ENCODE assay signal across 8 cellular contexts in the genomic region with DNA sequence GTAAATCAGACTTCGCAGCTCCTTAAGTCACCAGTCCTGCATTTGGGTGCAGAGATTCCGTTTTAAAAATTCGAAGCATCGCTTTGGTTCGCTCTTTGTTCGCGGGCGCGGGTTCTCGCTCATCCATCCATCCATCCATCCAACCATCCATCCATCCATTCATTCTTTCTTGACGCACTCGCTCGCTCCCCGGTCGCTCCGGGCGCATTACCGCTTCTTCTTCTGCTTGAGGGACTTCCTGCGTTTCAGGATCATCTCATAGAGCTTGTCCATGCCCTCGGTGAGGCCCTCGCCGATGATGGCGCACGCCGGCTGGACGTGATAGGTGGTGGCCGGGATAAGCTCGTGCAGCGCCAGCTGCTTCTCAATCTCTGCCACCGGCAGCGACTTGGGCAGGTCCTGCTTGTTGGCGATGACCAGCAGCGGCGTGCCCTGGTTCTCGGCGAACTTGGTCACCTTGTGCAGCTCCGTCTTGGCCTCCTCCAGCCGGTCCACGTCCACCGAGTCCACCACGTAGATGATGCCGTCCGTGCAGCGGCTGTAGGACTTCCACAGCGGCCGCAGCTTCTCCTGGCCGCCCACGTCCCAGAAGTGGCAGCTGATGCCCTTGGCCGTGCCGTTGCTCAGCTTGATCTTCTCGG. TPM values are rescaled to one million over a fixed set of nuclear protein-coding genes. Genes with fewer than 3 reads are reported as not detected.
DNase-seq lines count a peak whose midpoint lies in the region; ATAC-seq and TF ChIP-seq lines count a peak whose summit lies in the region.

No MANE protein-coding gene starts in this region.

- H3K9me3 ChIP-seq in Panc1 (ENCODE audit: control insufficient read depth, insufficient read depth, low read depth, low read length) (no peaks in the 10 kb centered on the region), right lobe of liver (no peaks in the 10 kb centered on the region), thoracic aorta (no peaks in the 10 kb centered on the region)

- CTCF ChIA-PET in Panc1 (lab: Charles Lee): interaction anchor here (0.5 to 1.3 kb wide), 2 partner anchors 56 to 621 kb away, joined by 3 to 5 read pairs; no protein-coding TSS in a partner anchor

- H2AFZ ChIP-seq in ACC112 (ENCODE audit: low read length, unreplicated experiment): peak overlapping the region; percentile 10

- H3K27me3 ChIP-seq in ACC112 (ENCODE audit: insufficient read depth, low read length): peaks cover 35% of the 10 kb centered on the region
- H3K27me3 ChIP-seq in Panc1 (ENCODE audit: control insufficient read depth, insufficient read depth, low read length): no peaks in the 10 kb centered on the region
- H3K27me3 ChIP-seq in right lobe of liver: no peaks in the 10 kb centered on the region
- no peaks in the 10 kb centered on the region for H3K27me3 ChIP-seq in thoracic aorta (replicated peaks; ENCODE audit: insufficient read depth)

- no peaks in the 10 kb centered on the region for H3K79me2 ChIP-seq in ACC112 (ENCODE audit: control insufficient read depth, insufficient read depth, low read length, unreplicated experiment)

- H3K4me1 ChIP-seq in ACC112 (ENCODE audit: control insufficient read depth, insufficient read depth, low read length, unreplicated experiment) (peaks cover 4% of the 10 kb centered on the region), Panc1 (ENCODE audit: control insufficient read depth, insufficient read depth, low read length) (peaks cover 38% of the 10 kb centered on the region), right lobe of liver (peaks cover 0 to 12% (median under 1%) of the 10 kb centered on the region in 4 donors), thoracic aorta (ENCODE audit: control insufficient read depth in 1 of 2, low read depth in 2 of 2) (peaks cover 0 to 16% of the 10 kb centered on the region in 2 donors)

- POLR2A ChIA-PET in Panc1 (lab: Charles Lee): interaction anchor here (0.6 kb wide), 2 partner anchors 361 to 1006 kb away, joined by 6 to 8 read pairs; no protein-coding TSS in a partner anchor

- peak overlapping the region; percentile 75 for H3K4me3 ChIP-seq in ACC112 (ENCODE audit: low read depth, low read length)
- H3K4me3 ChIP-seq in Panc1 (ENCODE audit: low read depth in 2 of 2, low read length in 2 of 2): peak overlapping the region; percentile 72 to 97
- peak overlapping the region; percentile 50 to 68 (median 58) for H3K4me3 ChIP-seq in right lobe of liver
- peak overlapping the region; percentile 70 for H3K4me3 ChIP-seq in thoracic aorta

- intact Hi-C loops in Panc1 (cut with micrococcal nuclease; ENCODE audit: unreplicated experiment): no loop called here
- intact Hi-C loops in right lobe of liver (cut with DNase I): no loop called here

- 13% methylated on average over 19 of the region's 51 CpGs for WGBS in right lobe of liver (ENCODE audit: insufficient coverage, low coverage, low lambda C conversion rate, missing lambda C conversion rate)

- in situ Hi-C loops in Panc1 (cut with HindIII; ENCODE audit: low pct_unique_long_range_greater_than_20kb, low sequenced_read_pairs): no loop called here

- BruUV-seq in Panc1 (replicated peaks; lab: Mats Ljungman, UMichigan): no TSS peak

- H3K36me3 ChIP-seq in ACC112 (ENCODE audit: insufficient read depth, low read length) (no peaks in the 10 kb centered on the region), Panc1 (ENCODE audit: control insufficient read depth, insufficient read depth, low read length) (peaks cover 7% of the 10 kb centered on the region), right lobe of liver (no peaks in the 10 kb centered on the region), thoracic aorta (no peaks in the 10 kb centered on the region)

- no peak for DNase-seq in Panc1 (ENCODE audit: low read depth, low spot score)
- DNase-seq in caudate nucleus (lab: John Stamatoyannopoulos, UW): peak in 3 of 61 donors; percentile 13 to 59 (median 19)
- DNase-seq in right lobe of liver: peak in 1 of 3 donors; percentile 38
- no peak for DNase-seq in thoracic aorta (ENCODE audit: low spot score)
- no peak for DNase-seq in HuH-7.5 (ENCODE audit: low spot score)

- ATAC-seq in Panc1 (peak; percentile 2), right lobe of liver (peak in 2 of 4 donors; percentile 1 to 2), thoracic aorta (ENCODE audit: insufficient number of reproducible peaks, low FRiP score, low read depth) (no peak), GM21423 (IDR thresholded peaks at IDR 0.05; ENCODE audit: unreplicated experiment) (no peak)

- peak; percentile 5 for TF ChIP-seq POLR2A in GM19099 (IDR thresholded peaks at IDR 0.05; ENCODE audit: extremely low read depth, insufficient read length, low read depth)
- no peak for TF ChIP-seq POLR2A in right lobe of liver (IDR thresholded peaks at IDR 0.05)

- TF ChIP-seq CTCF in Panc1 (IDR thresholded peaks at IDR 0.05): no peak
- no peak for TF ChIP-seq CTCF in right lobe of liver (IDR thresholded peaks at IDR 0.05)
- TF ChIP-seq CTCF in thoracic aorta (IDR thresholded peaks at IDR 0.05): no peak

- H3K27ac ChIP-seq in ACC112 (ENCODE audit: low read depth, low read length): no peak overlapping the region
- H3K27ac ChIP-seq in Panc1 (ENCODE audit: low read length): peak overlapping the region; percentile 91
- H3K27ac ChIP-seq in caudate nucleus (ENCODE audit: low read depth, low read length): peak overlapping the region; percentile 69
- H3K27ac ChIP-seq in right lobe of liver: peak overlapping the region; percentile 4 to 65 (median 59)
- peak overlapping the region in 1 of 2 donors; percentile 5 for H3K27ac ChIP-seq in thoracic aorta

RNA-seq across cellular contexts. Expression of a gene that starts 1.0 kb away (rescaled TPM):
- 151 TPM for total RNA-seq in Panc1 (2021; ENCODE audit: unreplicated experiment)
- polyA plus RNA-seq in Panc1 (2012; ENCODE audit: insufficient read length): 176 TPM
- 1 to 10 TPM; 1.4 to 9.4 (median 2.5) TPM for total RNA-seq in right lobe of liver
- 10 to 100 TPM; 18.2 to 22.9 TPM for total RNA-seq in thoracic aorta
